In the genomic region with DNA sequence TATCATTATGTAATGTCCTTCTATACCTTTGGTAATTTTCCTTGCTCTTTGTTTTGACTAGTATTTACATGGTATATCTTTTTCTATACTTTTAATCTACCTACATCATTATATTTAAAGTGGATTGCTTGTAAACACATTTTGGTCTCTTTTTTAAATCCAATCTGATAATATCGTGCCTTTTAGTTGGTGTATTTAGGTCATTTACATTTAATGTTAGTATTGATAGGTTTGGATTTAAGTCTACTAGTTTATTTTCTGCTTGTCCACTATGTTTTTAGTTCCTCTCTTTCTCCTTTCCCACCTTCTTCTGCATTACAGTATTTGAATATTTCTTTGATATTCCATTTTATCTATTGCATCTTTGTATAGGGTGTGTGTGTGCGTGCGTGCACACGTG, we compare ENCODE assay signal across 27 cellular contexts.
"Had no signal": no experiment of that assay in that cellular context is flagged by ENCODE, and none has a peak within 500 bp of the region (broad histone marks: within the 10 kb centered on the region; RNA-seq: fewer than 3 reads in every experiment).

No MANE protein-coding gene starts in this region.

- DNase-seq: stimulated activated CD4-positive, alpha-beta T cell treated with anti-CD3 and anti-CD28 coated beads, Interleukin-2, amount 100 ng/mL, for 48 hours; stimulated activated CD4-positive, alpha-beta T cell treated with anti-CD3 and anti-CD28 coated beads, Interleukin-4, amount 100 ng/mL, for 1 hour; stimulated activated CD4-positive, alpha-beta T cell treated with anti-CD3 and anti-CD28 coated beads, Interleukin-4, amount 100 ng/mL, for 24 hours; stimulated activated CD4-positive, alpha-beta T cell treated with anti-CD3 and anti-CD28 coated beads, Interleukin-4, amount 100 ng/mL, for 4 hours; stimulated activated CD8-positive, alpha-beta memory T cell treated with anti-CD3 and anti-CD28 coated beads, Interleukin-4, amount 100 ng/mL, for 48 hours; stimulated activated naive B cell treated with anti-CD40 and anti-IgM and Interleukin-4, amounts not matched to agents 10 μg/mL and 1 μg/mL and 100 μg/mL, for 72 hours; stimulated activated naive CD4-positive, alpha-beta T cell; stimulated activated naive CD4-positive, alpha-beta T cell treated with Interleukin-2 at 50 U/mL for 16 hours; stimulated activated naive CD8-positive, alpha-beta T cell treated with anti-CD3 and anti-CD28 coated beads, Interleukin-15, amount 100 ng/mL, for 72 hours; stimulated activated naive CD8-positive, alpha-beta T cell treated with anti-CD3 and anti-CD28 coated beads, Interleukin-15, Interleukin-2, amounts not matched to agents 100 U/mL and 50 U/mL, for 24 hours; stomach; substantia nigra; testis; thyroid gland; tibial artery; transverse colon; trophoblast cell; upper lobe of left lung; upper lobe of right lung; uterus had no signal

- H3K27ac ChIP-seq: stomach, suprapubic skin, testis, thoracic aorta, thyroid gland, tibial artery, tibial nerve, transverse colon, upper lobe of left lung, upper lobe of right lung, uterus, vagina had no signal

- H3K4me1 ChIP-seq: stomach, suprapubic skin, testis, thyroid gland, tibial artery, tibial nerve, transverse colon, upper lobe of left lung, upper lobe of right lung, uterus, vagina had no signal

- H3K4me3 ChIP-seq: stomach, suprapubic skin, testis, thoracic aorta, thyroid gland, tibial artery, tibial nerve, transverse colon, upper lobe of left lung, upper lobe of right lung, uterus, vagina had no signal

- H3K27me3 ChIP-seq: stomach, suprapubic skin, testis, thyroid gland, tibial artery, tibial nerve, transverse colon, upper lobe of left lung, upper lobe of right lung, uterus, vagina had no signal

- H3K36me3 ChIP-seq: stomach, suprapubic skin, thoracic aorta, thyroid gland, transverse colon, upper lobe of left lung, upper lobe of right lung, vagina had no signal

- FAIRE-seq: urothelium cell line had no signal

- H3K9me3 ChIP-seq: suprapubic skin, testis, thyroid gland, tibial artery, transverse colon, upper lobe of left lung, upper lobe of right lung, uterus, vagina had no signal

- ATAC-seq: stimulated activated effector memory CD8-positive, alpha-beta T cell treated with anti-CD3 and anti-CD28 coated beads, Interleukin-12 subunit alpha, Interleukin-12 subunit beta, amount 100 ng/mL, for 72 hours; stimulated activated memory B cell treated with anti-CD40 and anti-IgM and Interleukin-4, amounts not matched to agents 10 μg/mL and 1 μg/mL and 100 μg/mL, for 72 hours; stimulated activated naive B cell treated with anti-CD40 and anti-IgM and Interleukin-4, amounts not matched to agents 10 μg/mL and 1 μg/mL and 100 μg/mL, for 72 hours; stimulated activated naive CD8-positive, alpha-beta T cell treated with anti-CD3 and anti-CD28 coated beads, Interleukin-15, amount 100 ng/mL, for 72 hours; stimulated activated naive CD8-positive, alpha-beta T cell treated with anti-CD3 and anti-CD28 coated beads, Interleukin-15, Interleukin-2, amounts not matched to agents 100 U/mL and 50 U/mL, for 24 hours; upper lobe of right lung had no signal
